In the genomic region with DNA sequence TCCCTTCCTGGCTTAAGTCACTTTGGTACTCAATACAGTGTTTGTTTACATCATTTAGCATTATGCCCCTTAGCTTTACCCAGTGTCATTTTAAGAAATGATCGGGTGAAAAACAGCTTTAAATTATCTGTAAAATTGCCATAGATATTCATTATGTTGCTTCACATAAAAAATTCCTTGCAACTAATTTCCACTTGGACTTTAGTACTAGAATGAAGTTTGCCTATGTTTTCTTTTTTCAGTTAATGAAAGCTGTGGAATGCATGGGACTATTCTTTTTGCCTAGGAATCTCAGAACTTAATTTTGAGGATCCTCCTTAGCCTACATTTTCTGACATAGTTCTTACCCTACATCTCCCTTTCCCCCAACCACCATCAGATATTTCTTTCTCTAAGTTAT, we compare ENCODE assay signal across 12 cellular contexts.
"Had no signal": no experiment of that assay in that cellular context is flagged by ENCODE, and none has a peak within 500 bp of the region (broad histone marks: within the 10 kb centered on the region; RNA-seq: fewer than 3 reads in every experiment).

No MANE protein-coding gene starts in this region.

- H3K4me3 Mint-ChIP-seq: activated naive CD4-positive, alpha-beta T cell treated with anti-CD3 and anti-CD28 coated beads, Interleukin-2, amount 50 U/mL, for 24 hours; natural killer cell treated with Interleukin-12 subunit alpha and Interleukin-12 subunit beta and Interleukin-15 and Interleukin-18, amount 100 ng/mL, for 72 hours; stimulated activated naive CD8-positive, alpha-beta T cell treated with anti-CD3 and anti-CD28 coated beads, Interleukin-15, Interleukin-2, amounts not matched to agents 100 ng/mL and 50 ng/mL, for 24 hours had no signal

- H3K9me3 ChIP-seq: testis had no signal

- H3K36me3 ChIP-seq: brain microvascular endothelial cell had no signal

- H3K27ac Mint-ChIP-seq: activated naive CD4-positive, alpha-beta T cell treated with anti-CD3 and anti-CD28 coated beads, Interleukin-2, amount 50 U/mL, for 24 hours; stimulated activated naive CD8-positive, alpha-beta T cell treated with anti-CD3 and anti-CD28 coated beads, Interleukin-15, Interleukin-2, amounts not matched to agents 100 ng/mL and 50 ng/mL, for 24 hours had no signal

- H3K27me3 ChIP-seq: brain microvascular endothelial cell, testis had no signal

- H3K9me3 Mint-ChIP-seq: activated naive CD4-positive, alpha-beta T cell treated with anti-CD3 and anti-CD28 coated beads, Interleukin-2, amount 50 U/mL, for 24 hours; natural killer cell treated with Interleukin-12 subunit alpha and Interleukin-12 subunit beta and Interleukin-15 and Interleukin-18, amount 100 ng/mL, for 72 hours; stimulated activated naive CD8-positive, alpha-beta T cell treated with anti-CD3 and anti-CD28 coated beads, Interleukin-15, Interleukin-2, amounts not matched to agents 100 ng/mL and 50 ng/mL, for 24 hours had no signal

- H3K4me3 ChIP-seq: testis had no signal

- H3K27me3 Mint-ChIP-seq: activated naive CD4-positive, alpha-beta T cell treated with anti-CD3 and anti-CD28 coated beads, Interleukin-2, amount 50 U/mL, for 24 hours; natural killer cell treated with Interleukin-12 subunit alpha and Interleukin-12 subunit beta and Interleukin-15 and Interleukin-18, amount 100 ng/mL, for 72 hours had no signal

- H3K36me3 Mint-ChIP-seq: activated naive CD4-positive, alpha-beta T cell treated with anti-CD3 and anti-CD28 coated beads, Interleukin-2, amount 50 U/mL, for 24 hours had no signal

- H3K27ac ChIP-seq: testis had no signal

- ATAC-seq: left colon; natural killer cell treated with Interleukin-12 subunit alpha and Interleukin-12 subunit beta and Interleukin-15 and Interleukin-18, amount 100 ng/mL, for 72 hours had no signal

- DNase-seq: activated CD4-positive, alpha-beta T cell treated with anti-CD3 and anti-CD28 coated beads, Interleukin-2, amount 50 U/mL, for 4 hours; activated effector memory CD4-positive, alpha-beta T cell treated with Interleukin-2 at 50 U/mL for 16 hours; activated T-cell treated with anti-CD3 and anti-CD28 coated beads, Interleukin-2, amount 50 U/mL, for 1 hour; cerebellar nuclear complex; erythroblast; left colon; stimulated activated CD4-positive, alpha-beta T cell treated with anti-CD3 and anti-CD28 coated beads, Interleukin-4, amount 100 ng/mL, for 24 hours; testis had no signal

- H3K4me1 ChIP-seq: testis had no signal
